ENCODE assay signal across 1 cellular context in the genomic region with DNA sequence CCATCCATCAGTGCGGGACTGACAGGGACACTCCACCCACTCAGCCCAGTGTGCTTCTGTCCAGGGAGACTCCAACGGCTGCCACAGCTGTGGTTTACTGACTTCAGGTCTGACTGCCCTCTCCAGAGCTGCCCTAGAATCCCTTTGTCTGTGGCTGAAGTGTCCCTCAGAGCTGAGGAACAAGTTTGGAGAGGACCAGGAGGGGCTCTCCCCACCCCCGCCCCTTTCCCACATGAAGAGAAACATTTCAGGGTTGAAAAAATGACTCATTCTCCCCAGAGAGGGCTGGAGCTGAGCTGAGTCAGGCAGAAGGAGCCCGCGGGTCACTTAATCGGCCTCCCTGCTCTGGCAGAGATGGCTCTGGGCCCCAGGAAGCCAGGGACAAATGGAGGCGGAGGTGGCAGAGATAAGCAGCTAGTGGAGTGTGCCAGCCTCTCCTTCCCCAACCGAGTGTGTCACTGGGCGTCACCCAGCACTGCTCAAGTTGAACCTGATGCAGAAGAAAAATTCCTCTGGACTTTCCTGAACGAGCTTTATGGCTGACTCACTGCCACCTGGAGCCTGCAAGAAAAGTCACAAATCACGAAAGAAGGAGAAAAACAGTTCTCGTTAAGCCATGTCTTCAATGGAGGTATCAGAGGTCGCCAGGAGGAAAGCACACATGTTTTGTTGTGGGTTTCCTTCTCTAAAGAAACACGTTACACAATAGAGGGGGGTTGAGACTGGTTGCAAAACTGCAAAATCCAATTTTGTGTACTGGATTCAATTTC.
A peak's percentile ranks its signal among the peaks of the same experiment; 100 is the strongest.
TF ChIP-seq lines count a peak whose summit lies in the region.

No MANE protein-coding gene starts in this region.

TF ChIP-seq in GM12878, 131 proteins besides CTCF, POLR2A, EP300 and RAD21 (continued from another document):
- TF ChIP-seq, protein P1, sequence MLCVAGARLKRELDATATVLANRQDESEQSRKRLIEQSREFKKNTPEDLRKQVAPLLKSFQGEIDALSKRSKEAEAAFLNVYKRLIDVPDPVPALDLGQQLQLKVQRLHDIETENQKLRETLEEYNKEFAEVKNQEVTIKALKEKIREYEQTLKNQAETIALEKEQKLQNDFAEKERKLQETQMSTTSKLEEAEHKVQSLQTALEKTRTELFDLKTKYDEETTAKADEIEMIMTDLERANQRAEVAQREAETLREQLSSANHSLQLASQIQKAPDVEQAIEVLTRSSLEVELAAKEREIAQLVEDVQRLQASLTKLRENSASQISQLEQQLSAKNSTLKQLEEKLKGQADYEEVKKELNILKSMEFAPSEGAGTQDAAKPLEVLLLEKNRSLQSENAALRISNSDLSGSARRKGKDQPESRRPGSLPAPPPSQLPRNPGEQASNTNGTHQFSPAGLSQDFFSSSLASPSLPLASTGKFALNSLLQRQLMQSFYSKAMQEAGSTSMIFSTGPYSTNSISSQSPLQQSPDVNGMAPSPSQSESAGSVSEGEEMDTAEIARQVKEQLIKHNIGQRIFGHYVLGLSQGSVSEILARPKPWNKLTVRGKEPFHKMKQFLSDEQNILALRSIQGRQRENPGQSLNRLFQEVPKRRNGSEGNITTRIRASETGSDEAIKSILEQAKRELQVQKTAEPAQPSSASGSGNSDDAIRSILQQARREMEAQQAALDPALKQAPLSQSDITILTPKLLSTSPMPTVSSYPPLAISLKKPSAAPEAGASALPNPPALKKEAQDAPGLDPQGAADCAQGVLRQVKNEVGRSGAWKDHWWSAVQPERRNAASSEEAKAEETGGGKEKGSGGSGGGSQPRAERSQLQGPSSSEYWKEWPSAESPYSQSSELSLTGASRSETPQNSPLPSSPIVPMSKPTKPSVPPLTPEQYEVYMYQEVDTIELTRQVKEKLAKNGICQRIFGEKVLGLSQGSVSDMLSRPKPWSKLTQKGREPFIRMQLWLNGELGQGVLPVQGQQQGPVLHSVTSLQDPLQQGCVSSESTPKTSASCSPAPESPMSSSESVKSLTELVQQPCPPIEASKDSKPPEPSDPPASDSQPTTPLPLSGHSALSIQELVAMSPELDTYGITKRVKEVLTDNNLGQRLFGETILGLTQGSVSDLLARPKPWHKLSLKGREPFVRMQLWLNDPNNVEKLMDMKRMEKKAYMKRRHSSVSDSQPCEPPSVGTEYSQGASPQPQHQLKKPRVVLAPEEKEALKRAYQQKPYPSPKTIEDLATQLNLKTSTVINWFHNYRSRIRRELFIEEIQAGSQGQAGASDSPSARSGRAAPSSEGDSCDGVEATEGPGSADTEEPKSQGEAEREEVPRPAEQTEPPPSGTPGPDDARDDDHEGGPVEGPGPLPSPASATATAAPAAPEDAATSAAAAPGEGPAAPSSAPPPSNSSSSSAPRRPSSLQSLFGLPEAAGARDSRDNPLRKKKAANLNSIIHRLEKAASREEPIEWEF (IDR thresholded peaks at IDR 0.05; ENCODE audit: insufficient replicate concordance, low read depth, low read length), result no peak
- TF ChIP-seq LARP7 (IDR thresholded peaks at IDR 0.05) (0 out of 2 replicates have a peak, but pooled peaks have one; percentile 48), NFIC (IDR thresholded peaks at IDR 0.05; ENCODE audit: low read depth, low read length) (peak; percentile 81; the same call in 1 of the 2 replicates), BACH1 (IDR thresholded peaks at IDR 0.05; ENCODE audit: borderline replicate concordance) (no peak), BCL11A (IDR thresholded peaks at IDR 0.05; ENCODE audit: low read depth, low read length) (0 out of 2 replicates have a peak, but pooled peaks have one; percentile 38), BHLHE40 (IDR thresholded peaks at IDR 0.05; ENCODE audit: borderline replicate concordance in 1 of 2, low read depth in 2 of 2, low read length in 1 of 2) (peak in 1 of 2 experiments; percentile 13; a peak in 1 of 4 replicates), YY1 (IDR thresholded peaks at IDR 0.05; ENCODE audit: low read depth, low read length) (no peak), STAT1 (conservative IDR thresholded peaks at IDR 0.05) (no peak), NR2F1 (conservative IDR thresholded peaks at IDR 0.05) (peak; percentile 73), TCF7 (IDR thresholded peaks at IDR 0.05; ENCODE audit: borderline replicate concordance) (peak; percentile 92), SMAD5 (IDR thresholded peaks at IDR 0.05; ENCODE audit: low read depth) (no peak; the same call in 1 of the 2 replicates), MEF2A (IDR thresholded peaks at IDR 0.05; ENCODE audit: insufficient read depth, low read depth, low read length) (no peak), EGR1 (IDR thresholded peaks at IDR 0.05; ENCODE audit: borderline replicate concordance in 1 of 2, low read depth in 2 of 2, low read length in 2 of 2) (peak in 1 of 2 experiments; percentile 92; a peak in 2 of 3 replicates), SMC3 (IDR thresholded peaks at IDR 0.05; ENCODE audit: borderline replicate concordance, low read length) (no peak), JUNB (IDR thresholded peaks at IDR 0.05) (peak; percentile 79), NR2C2 (IDR thresholded peaks at IDR 0.05; ENCODE audit: borderline replicate concordance, control insufficient read depth, insufficient read length, low read depth) (no peak), SMAD1 (IDR thresholded peaks at IDR 0.05; ENCODE audit: low read depth, partially characterized antibody) (no peak), ZBED1 (IDR thresholded peaks at IDR 0.05; ENCODE audit: borderline replicate concordance) (peak; percentile 25; the same call in 1 of the 2 replicates), ASH2L (IDR thresholded peaks at IDR 0.05; ENCODE audit: borderline replicate concordance, low read depth) (no peak)
